ENCODE assay signal across 33 cellular contexts in the genomic region with DNA sequence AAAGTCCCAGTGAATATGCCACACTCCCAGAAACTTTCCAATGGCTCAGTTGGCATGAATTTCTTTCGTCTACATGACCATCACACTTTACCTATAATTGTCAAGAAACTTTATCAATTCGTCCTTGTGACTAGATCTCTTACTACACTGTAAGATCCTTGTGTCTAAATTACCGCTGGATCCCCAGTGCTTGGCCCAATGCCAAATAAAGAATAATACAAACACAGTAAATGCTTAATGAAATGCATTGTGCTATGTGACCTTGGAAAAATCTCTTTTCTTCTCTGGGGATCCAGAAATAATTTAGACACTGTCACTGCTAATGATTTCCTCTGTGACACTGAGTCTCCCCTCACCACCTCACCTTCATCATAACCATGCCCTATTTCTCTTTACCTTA.
"Had no signal": no experiment of that assay in that cellular context is flagged by ENCODE, and none has a peak within 500 bp of the region (broad histone marks: within the 10 kb centered on the region; RNA-seq: fewer than 3 reads in every experiment).

No MANE protein-coding gene starts in this region.

- H3K4me3 Mint-ChIP-seq: activated B cell treated with CpG ODN at 0.5 μM for 24 hours; activated CD8-positive, alpha-beta T cell treated with anti-CD3 and anti-CD28 coated beads for 36 hours; activated naive CD8-positive, alpha-beta T cell; activated T-cell treated with anti-CD3 and anti-CD28 coated beads, Interleukin-2, amount 50 U/mL, for 24 hours; activated T-cell treated with anti-CD3 and anti-CD28 coated beads, Interleukin-2, amount 50 U/mL, for 72 hours; endodermal cell; T-helper 17 cell; T-helper 2 cell treated with Interferon-gamma antibody and Interleukin-4, amounts not matched to agents 5 μg/mL and 100 μg/mL, for 36 hours had no signal

- DNase-seq: activated B cell treated with CpG ODN at 0.5 μM for 24 hours; activated CD4-positive, alpha-beta T cell treated with anti-CD3 and anti-CD28 coated beads for 48 hours; activated CD4-positive, alpha-beta T cell treated with anti-CD3 and anti-CD28 coated beads, Interleukin-2, amount 50 U/mL, for 1 hour; activated CD4-positive, alpha-beta T cell treated with anti-CD3 and anti-CD28 coated beads, Interleukin-2, amount 50 U/mL, for 48 hours; activated CD8-positive, alpha-beta memory T cell treated with anti-CD3 and anti-CD28 coated beads for 24 hours; activated CD8-positive, alpha-beta memory T cell treated with anti-CD3 and anti-CD28 coated beads, Interleukin-2, amount 50 U/mL, for 48 hours; activated CD8-positive, alpha-beta T cell treated with anti-CD3 and anti-CD28 coated beads for 36 hours; activated effector memory CD4-positive, alpha-beta T cell treated with Interleukin-2 at 50 U/mL for 16 hours; activated gamma-delta T cell treated with Interleukin-2 at 50 U/mL for 16 hours; activated naive CD4-positive, alpha-beta T cell treated with anti-CD3 and anti-CD28 coated beads, Interleukin-2, amount 50 U/mL, for 16 hours; activated naive CD4-positive, alpha-beta T cell treated with Interleukin-2 at 50 U/mL for 16 hours; activated T-cell treated with anti-CD3 and anti-CD28 coated beads for 4 hours; activated T-cell treated with anti-CD3 and anti-CD28 coated beads, Interleukin-2, amount 50 U/mL, for 24 hours; activated T-cell treated with anti-CD3 and anti-CD28 coated beads, Interleukin-2, amount 50 U/mL, for 72 hours; amniotic stem cell; anterior cingulate cortex; body of pancreas; central memory CD4-positive, alpha-beta T cell; cerebellar nuclear complex; colonic mucosa; dorsolateral prefrontal cortex; effector memory CD4-positive, alpha-beta T cell; endodermal cell; foreskin fibroblast; head of caudate nucleus; T-helper 17 cell; T1000; WERI-Rb-1 had no signal

- H3K9me3 Mint-ChIP-seq: activated T-cell treated with anti-CD3 and anti-CD28 coated beads, Interleukin-2, amount 50 U/mL, for 24 hours had no signal

- H3K27ac Mint-ChIP-seq: activated B cell treated with CpG ODN at 0.5 μM for 24 hours; activated CD8-positive, alpha-beta T cell treated with anti-CD3 and anti-CD28 coated beads for 36 hours; activated naive CD8-positive, alpha-beta T cell; activated T-cell treated with anti-CD3 and anti-CD28 coated beads, Interleukin-2, amount 50 U/mL, for 24 hours; endodermal cell; T-helper 17 cell had no signal

- H3K27me3 Mint-ChIP-seq: activated B cell treated with CpG ODN at 0.5 μM for 24 hours; activated CD8-positive, alpha-beta T cell treated with anti-CD3 and anti-CD28 coated beads for 36 hours; activated naive CD8-positive, alpha-beta T cell; T-helper 17 cell had no signal

- H3K4me3 ChIP-seq: body of pancreas, colonic mucosa, dorsolateral prefrontal cortex had no signal

- FAIRE-seq: frontal cortex had no signal

- H3K36me3 Mint-ChIP-seq: activated naive CD8-positive, alpha-beta T cell had no signal

- H3K4me1 Mint-ChIP-seq: activated B cell treated with CpG ODN at 0.5 μM for 24 hours, endodermal cell had no signal

- H3K36me3 ChIP-seq: colonic mucosa, WERI-Rb-1 had no signal

- H3K9me3 ChIP-seq: body of pancreas, colonic mucosa had no signal

- H3K27me3 ChIP-seq: body of pancreas, colonic mucosa had no signal

- H3K27ac ChIP-seq: body of pancreas, colonic mucosa, dorsolateral prefrontal cortex, WERI-Rb-1 had no signal

- H3K4me1 ChIP-seq: body of pancreas, colonic mucosa had no signal

- ATAC-seq: activated CD4-positive, CD25-positive, alpha-beta regulatory T cell treated with anti-CD3 and anti-CD28 coated beads, Interleukin-2, amount 50 U/mL, for 24 hours; activated CD8-positive, alpha-beta T cell treated with anti-CD3 and anti-CD28 coated beads for 36 hours; body of pancreas; esophagus mucosa; T-helper 17 cell had no signal
